In the genomic region with DNA sequence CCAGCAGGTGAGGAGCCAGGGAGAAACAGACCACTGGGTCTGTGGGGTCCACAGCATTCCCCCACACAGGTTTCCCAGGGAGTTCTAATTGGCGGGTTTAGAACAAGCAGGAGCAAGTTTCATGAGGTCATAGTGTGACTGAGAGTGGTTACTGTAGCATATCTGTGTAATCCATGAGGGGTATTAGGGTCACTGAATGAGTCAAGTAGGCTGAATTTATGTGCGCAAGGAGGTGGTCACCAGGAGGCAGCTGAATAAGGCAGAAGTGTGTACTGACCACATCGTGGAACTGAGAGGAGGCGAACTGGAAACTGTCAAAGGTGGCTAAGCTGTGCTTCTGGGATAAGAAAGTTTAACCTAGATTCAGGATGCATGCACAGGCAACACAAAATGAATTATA, we compare ENCODE assay signal across 1 cellular context.
TF ChIP-seq lines count a peak whose summit lies in the region.

No MANE protein-coding gene starts in this region.

TF ChIP-seq in GM23338, 12 proteins besides CTCF, POLR2A, EP300 and RAD21 (continued from another document):
- TF ChIP-seq, protein P1, sequence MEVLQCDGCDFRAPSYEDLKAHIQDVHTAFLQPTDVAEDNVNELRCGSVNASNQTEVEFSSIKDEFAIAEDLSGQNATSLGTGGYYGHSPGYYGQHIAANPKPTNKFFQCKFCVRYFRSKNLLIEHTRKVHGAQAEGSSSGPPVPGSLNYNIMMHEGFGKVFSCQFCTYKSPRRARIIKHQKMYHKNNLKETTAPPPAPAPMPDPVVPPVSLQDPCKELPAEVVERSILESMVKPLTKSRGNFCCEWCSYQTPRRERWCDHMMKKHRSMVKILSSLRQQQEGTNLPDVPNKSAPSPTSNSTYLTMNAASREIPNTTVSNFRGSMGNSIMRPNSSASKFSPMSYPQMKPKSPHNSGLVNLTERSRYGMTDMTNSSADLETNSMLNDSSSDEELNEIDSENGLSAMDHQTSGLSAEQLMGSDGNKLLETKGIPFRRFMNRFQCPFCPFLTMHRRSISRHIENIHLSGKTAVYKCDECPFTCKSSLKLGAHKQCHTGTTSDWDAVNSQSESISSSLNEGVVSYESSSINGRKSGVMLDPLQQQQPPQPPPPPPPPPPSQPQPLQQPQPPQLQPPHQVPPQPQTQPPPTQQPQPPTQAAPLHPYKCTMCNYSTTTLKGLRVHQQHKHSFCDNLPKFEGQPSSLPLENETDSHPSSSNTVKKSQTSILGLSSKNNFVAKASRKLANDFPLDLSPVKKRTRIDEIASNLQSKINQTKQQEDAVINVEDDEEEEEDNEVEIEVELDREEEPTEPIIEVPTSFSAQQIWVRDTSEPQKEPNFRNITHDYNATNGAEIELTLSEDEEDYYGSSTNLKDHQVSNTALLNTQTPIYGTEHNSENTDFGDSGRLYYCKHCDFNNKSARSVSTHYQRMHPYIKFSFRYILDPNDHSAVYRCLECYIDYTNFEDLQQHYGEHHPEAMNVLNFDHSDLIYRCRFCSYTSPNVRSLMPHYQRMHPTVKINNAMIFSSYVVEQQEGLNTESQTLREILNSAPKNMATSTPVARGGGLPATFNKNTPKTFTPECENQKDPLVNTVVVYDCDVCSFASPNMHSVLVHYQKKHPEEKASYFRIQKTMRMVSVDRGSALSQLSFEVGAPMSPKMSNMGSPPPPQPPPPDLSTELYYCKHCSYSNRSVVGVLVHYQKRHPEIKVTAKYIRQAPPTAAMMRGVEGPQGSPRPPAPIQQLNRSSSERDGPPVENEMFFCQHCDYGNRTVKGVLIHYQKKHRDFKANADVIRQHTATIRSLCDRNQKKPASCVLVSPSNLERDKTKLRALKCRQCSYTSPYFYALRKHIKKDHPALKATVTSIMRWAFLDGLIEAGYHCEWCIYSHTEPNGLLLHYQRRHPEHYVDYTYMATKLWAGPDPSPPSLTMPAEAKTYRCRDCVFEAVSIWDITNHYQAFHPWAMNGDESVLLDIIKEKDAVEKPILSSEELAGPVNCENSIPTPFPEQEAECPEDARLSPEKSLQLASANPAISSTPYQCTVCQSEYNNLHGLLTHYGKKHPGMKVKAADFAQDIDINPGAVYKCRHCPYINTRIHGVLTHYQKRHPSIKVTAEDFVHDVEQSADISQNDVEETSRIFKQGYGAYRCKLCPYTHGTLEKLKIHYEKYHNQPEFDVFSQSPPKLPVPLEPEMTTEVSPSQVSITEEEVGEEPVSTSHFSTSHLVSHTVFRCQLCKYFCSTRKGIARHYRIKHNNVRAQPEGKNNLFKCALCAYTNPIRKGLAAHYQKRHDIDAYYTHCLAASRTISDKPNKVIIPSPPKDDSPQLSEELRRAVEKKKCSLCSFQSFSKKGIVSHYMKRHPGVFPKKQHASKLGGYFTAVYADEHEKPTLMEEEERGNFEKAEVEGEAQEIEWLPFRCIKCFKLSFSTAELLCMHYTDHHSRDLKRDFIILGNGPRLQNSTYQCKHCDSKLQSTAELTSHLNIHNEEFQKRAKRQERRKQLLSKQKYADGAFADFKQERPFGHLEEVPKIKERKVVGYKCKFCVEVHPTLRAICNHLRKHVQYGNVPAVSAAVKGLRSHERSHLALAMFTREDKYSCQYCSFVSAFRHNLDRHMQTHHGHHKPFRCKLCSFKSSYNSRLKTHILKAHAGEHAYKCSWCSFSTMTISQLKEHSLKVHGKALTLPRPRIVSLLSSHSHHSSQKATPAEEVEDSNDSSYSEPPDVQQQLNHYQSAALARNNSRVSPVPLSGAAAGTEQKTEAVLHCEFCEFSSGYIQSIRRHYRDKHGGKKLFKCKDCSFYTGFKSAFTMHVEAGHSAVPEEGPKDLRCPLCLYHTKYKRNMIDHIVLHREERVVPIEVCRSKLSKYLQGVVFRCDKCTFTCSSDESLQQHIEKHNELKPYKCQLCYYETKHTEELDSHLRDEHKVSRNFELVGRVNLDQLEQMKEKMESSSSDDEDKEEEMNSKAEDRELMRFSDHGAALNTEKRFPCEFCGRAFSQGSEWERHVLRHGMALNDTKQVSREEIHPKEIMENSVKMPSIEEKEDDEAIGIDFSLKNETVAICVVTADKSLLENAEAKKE (CRISPR knock-in tag; IDR thresholded peaks at IDR 0.05) = no peak
- TF ChIP-seq STAT1 (IDR thresholded peaks at IDR 0.05; ENCODE audit: unreplicated experiment) (no peak), EZH2phosphoT487 (IDR thresholded peaks at IDR 0.05; ENCODE audit: unreplicated experiment) (no peak), ZNF114 (CRISPR knock-in tag; IDR thresholded peaks at IDR 0.05) (no peak), ZNF331 (CRISPR knock-in tag; IDR thresholded peaks at IDR 0.05; ENCODE audit: low read depth) (no peak), CREB1 (CRISPR knock-in tag; IDR thresholded peaks at IDR 0.05; ENCODE audit: low read depth) (no peak), JUNB (IDR thresholded peaks at IDR 0.05; ENCODE audit: unreplicated experiment) (no peak), POLR2AphosphoS5 (IDR thresholded peaks at IDR 0.05; ENCODE audit: low read depth) (no peak)
- TF ChIP-seq, protein P2, sequence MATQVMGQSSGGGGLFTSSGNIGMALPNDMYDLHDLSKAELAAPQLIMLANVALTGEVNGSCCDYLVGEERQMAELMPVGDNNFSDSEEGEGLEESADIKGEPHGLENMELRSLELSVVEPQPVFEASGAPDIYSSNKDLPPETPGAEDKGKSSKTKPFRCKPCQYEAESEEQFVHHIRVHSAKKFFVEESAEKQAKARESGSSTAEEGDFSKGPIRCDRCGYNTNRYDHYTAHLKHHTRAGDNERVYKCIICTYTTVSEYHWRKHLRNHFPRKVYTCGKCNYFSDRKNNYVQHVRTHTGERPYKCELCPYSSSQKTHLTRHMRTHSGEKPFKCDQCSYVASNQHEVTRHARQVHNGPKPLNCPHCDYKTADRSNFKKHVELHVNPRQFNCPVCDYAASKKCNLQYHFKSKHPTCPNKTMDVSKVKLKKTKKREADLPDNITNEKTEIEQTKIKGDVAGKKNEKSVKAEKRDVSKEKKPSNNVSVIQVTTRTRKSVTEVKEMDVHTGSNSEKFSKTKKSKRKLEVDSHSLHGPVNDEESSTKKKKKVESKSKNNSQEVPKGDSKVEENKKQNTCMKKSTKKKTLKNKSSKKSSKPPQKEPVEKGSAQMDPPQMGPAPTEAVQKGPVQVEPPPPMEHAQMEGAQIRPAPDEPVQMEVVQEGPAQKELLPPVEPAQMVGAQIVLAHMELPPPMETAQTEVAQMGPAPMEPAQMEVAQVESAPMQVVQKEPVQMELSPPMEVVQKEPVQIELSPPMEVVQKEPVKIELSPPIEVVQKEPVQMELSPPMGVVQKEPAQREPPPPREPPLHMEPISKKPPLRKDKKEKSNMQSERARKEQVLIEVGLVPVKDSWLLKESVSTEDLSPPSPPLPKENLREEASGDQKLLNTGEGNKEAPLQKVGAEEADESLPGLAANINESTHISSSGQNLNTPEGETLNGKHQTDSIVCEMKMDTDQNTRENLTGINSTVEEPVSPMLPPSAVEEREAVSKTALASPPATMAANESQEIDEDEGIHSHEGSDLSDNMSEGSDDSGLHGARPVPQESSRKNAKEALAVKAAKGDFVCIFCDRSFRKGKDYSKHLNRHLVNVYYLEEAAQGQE (IDR thresholded peaks at IDR 0.05; ENCODE audit: unreplicated experiment) = no peak
TF ChIP-seq in GM23338: peak in this region for 0.
